Comparison of ENCODE assay signal across 8 cellular contexts in genomic region chr18:74171910-74172606, GRCh38. TPM values are rescaled to one million over a fixed set of nuclear protein-coding genes. Genes with fewer than 3 reads are reported as not detected.
A peak's percentile ranks its signal among the peaks of the same experiment; 100 is the strongest.
DNase-seq lines count a peak whose midpoint lies in the region; ATAC-seq and TF ChIP-seq lines count a peak whose summit lies in the region.

No MANE protein-coding gene starts in this region.

- TF ChIP-seq CTCF in 22Rv1 (IDR thresholded peaks at IDR 0.05) = no peak

- peaks cover 37% of the 10 kb centered on the region for H3K27me3 Mint-ChIP-seq in activated T-helper 17 cell treated with anti-CD3 and anti-CD28 coated beads, Interleukin-2, amount 50 U/mL, for 72 hours

- 0 out of 2 replicates have a peak overlapping the region, but pooled peaks have one; percentile 22 for H3K27ac ChIP-seq in 22Rv1

- no peak overlapping the region for H3K27ac Mint-ChIP-seq in activated T-helper 17 cell treated with anti-CD3 and anti-CD28 coated beads, Interleukin-2, amount 50 U/mL, for 72 hours

- H3K9me3 Mint-ChIP-seq in activated T-helper 17 cell treated with anti-CD3 and anti-CD28 coated beads, Interleukin-2, amount 50 U/mL, for 72 hours = no peaks in the 10 kb centered on the region

- peaks cover 4% of the 10 kb centered on the region for H3K4me1 Mint-ChIP-seq in activated T-helper 17 cell treated with anti-CD3 and anti-CD28 coated beads, Interleukin-2, amount 50 U/mL, for 72 hours

- H3K36me3 Mint-ChIP-seq in activated T-helper 17 cell treated with anti-CD3 and anti-CD28 coated beads, Interleukin-2, amount 50 U/mL, for 72 hours (ENCODE audit: low read depth) = no peaks in the 10 kb centered on the region

- DNase-seq in GF-D8 (lab: John Stamatoyannopoulos, UW) (no peak), SIG-M5 treated with dmso at 0.1 percent for 504 hours (lab: John Stamatoyannopoulos, UW; ENCODE audit: unreplicated experiment) (no peak)
- DNase-seq in stimulated activated CD4-positive, alpha-beta T cell treated with anti-CD3 and anti-CD28 coated beads, Interleukin-15, amount 100 ng/mL, for 24 hours = no peak
- DNase-seq in activated effector memory CD4-positive, alpha-beta T cell treated with Interleukin-2 at 50 U/mL for 16 hours = no peak

- ATAC-seq in GM19324 (IDR thresholded peaks at IDR 0.05; ENCODE audit: low FRiP score, unreplicated experiment) = peak; percentile 96
- ATAC-seq in HG03135 (IDR thresholded peaks at IDR 0.05; ENCODE audit: unreplicated experiment) = peak; percentile 91
- no peak for ATAC-seq in activated T-helper 17 cell treated with anti-CD3 and anti-CD28 coated beads, Interleukin-2, amount 50 U/mL, for 72 hours (replicated peaks)

- peak overlapping the region; percentile 20 for H3K4me3 Mint-ChIP-seq in activated T-helper 17 cell treated with anti-CD3 and anti-CD28 coated beads, Interleukin-2, amount 50 U/mL, for 72 hours

RNA-seq across cellular contexts. Expression of gene TIMM21, which starts 23.7 kb away (rescaled TPM):
- total RNA-seq in activated T-helper 17 cell treated with anti-CD3 and anti-CD28 coated beads, Interleukin-2, amount 50 U/mL, for 72 hours = 10 to 100 TPM; 60.7 to 70.9 TPM

RNA-seq across cellular contexts. Expression of gene FBXO15, which starts 24.4 kb away (rescaled TPM):
- 1 to 10 TPM in 1 of 2 donors, under 1 TPM in 1; 0.35 to 2.6 TPM for total RNA-seq in activated T-helper 17 cell treated with anti-CD3 and anti-CD28 coated beads, Interleukin-2, amount 50 U/mL, for 72 hours
